1 cellular context compared by ENCODE assay signal in the genomic region with DNA sequence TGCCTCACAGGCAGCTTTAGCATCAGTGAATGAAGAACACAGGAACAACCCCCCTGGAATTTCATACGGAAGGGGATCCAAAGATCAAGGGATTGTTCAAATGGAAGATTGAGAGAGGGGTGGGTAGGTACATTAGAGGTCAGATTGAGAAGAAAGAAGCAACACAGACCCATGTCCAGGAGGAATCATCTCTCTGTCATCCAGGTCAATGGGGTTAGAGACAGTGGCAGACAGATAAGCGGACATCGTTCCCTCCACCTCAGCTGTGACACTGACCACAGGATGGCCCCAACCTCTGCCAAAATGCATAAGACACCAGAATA.
A peak's percentile ranks its signal among the peaks of the same experiment; 100 is the strongest.
TF ChIP-seq lines count a peak whose summit lies in the region.

No MANE protein-coding gene starts in this region.

TF ChIP-seq in HEK293, 187 proteins besides CTCF, POLR2A, EP300 and RAD21 (continued from another document):
- TF ChIP-seq, protein P1, sequence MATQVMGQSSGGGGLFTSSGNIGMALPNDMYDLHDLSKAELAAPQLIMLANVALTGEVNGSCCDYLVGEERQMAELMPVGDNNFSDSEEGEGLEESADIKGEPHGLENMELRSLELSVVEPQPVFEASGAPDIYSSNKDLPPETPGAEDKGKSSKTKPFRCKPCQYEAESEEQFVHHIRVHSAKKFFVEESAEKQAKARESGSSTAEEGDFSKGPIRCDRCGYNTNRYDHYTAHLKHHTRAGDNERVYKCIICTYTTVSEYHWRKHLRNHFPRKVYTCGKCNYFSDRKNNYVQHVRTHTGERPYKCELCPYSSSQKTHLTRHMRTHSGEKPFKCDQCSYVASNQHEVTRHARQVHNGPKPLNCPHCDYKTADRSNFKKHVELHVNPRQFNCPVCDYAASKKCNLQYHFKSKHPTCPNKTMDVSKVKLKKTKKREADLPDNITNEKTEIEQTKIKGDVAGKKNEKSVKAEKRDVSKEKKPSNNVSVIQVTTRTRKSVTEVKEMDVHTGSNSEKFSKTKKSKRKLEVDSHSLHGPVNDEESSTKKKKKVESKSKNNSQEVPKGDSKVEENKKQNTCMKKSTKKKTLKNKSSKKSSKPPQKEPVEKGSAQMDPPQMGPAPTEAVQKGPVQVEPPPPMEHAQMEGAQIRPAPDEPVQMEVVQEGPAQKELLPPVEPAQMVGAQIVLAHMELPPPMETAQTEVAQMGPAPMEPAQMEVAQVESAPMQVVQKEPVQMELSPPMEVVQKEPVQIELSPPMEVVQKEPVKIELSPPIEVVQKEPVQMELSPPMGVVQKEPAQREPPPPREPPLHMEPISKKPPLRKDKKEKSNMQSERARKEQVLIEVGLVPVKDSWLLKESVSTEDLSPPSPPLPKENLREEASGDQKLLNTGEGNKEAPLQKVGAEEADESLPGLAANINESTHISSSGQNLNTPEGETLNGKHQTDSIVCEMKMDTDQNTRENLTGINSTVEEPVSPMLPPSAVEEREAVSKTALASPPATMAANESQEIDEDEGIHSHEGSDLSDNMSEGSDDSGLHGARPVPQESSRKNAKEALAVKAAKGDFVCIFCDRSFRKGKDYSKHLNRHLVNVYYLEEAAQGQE (tag by site-specific recombination; IDR thresholded peaks at IDR 0.05): 0 out of 2 replicates have a peak, but pooled peaks have one; percentile 7
- TF ChIP-seq ZNF324 (tag by site-specific recombination; IDR thresholded peaks at IDR 0.05): no peak
- TF ChIP-seq, protein P2, sequence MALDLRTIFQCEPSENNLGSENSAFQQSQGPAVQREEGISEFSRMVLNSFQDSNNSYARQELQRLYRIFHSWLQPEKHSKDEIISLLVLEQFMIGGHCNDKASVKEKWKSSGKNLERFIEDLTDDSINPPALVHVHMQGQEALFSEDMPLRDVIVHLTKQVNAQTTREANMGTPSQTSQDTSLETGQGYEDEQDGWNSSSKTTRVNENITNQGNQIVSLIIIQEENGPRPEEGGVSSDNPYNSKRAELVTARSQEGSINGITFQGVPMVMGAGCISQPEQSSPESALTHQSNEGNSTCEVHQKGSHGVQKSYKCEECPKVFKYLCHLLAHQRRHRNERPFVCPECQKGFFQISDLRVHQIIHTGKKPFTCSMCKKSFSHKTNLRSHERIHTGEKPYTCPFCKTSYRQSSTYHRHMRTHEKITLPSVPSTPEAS (tag by site-specific recombination; IDR thresholded peaks at IDR 0.05): no peak
- TF ChIP-seq SP7 (tag by site-specific recombination; IDR thresholded peaks at IDR 0.05): no peak
- TF ChIP-seq, protein P3, sequence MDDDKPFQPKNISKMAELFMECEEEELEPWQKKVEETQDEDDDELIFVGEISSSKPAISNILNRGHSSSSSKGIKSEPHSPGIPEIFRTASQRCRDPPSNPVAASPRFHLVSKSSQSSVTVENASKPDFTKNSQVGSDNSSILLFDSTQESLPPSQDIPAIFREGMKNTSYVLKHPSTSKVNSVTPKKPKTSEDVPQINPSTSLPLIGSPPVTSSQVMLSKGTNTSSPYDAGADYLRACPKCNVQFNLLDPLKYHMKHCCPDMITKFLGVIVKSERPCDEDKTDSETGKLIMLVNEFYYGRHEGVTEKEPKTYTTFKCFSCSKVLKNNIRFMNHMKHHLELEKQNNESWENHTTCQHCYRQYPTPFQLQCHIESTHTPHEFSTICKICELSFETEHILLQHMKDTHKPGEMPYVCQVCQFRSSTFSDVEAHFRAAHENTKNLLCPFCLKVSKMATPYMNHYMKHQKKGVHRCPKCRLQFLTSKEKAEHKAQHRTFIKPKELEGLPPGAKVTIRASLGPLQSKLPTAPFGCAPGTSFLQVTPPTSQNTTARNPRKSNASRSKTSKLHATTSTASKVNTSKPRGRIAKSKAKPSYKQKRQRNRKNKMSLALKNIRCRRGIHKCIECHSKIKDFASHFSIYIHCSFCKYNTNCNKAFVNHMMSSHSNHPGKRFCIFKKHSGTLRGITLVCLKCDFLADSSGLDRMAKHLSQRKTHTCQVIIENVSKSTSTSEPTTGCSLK (tag by site-specific recombination; IDR thresholded peaks at IDR 0.05): no peak
- no peak for TF ChIP-seq ZNF48 (tag by site-specific recombination; IDR thresholded peaks at IDR 0.05)
TF ChIP-seq in HEK293: peak in this region for 1.
